19 cellular contexts compared by ENCODE assay signal in the genomic region with DNA sequence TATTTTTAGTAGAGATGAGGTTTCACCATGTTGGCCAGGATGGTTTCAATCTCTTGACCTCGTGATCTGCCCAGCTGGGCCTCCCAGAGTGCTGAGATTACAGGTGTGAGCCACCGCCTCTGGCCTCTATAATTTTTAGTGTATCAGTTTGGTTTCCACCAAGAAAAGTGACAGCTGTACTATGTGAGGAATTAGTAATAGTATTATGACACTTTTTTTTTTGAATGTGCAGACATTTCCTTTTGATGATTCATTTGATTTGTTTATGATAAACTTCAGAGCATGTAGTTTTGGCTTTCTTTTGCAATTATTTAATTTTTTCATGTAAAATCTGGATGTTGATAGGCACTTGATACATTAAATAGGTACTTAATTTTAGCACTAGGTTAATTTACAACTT.
DNase-seq lines count a peak whose midpoint lies in the region; ATAC-seq lines count a peak whose summit lies in the region.
"Had no signal": no experiment of that assay in that cellular context is flagged by ENCODE, and none has a peak within 500 bp of the region (broad histone marks: within the 10 kb centered on the region; RNA-seq: fewer than 3 reads in every experiment).

No MANE protein-coding gene starts in this region.

- ATAC-seq in natural killer cell treated with Interleukin-12 subunit alpha and Interleukin-12 subunit beta and Interleukin-15 and Interleukin-18, amount 100 ng/mL, for 72 hours: peak; percentile 73 to 83
- ATAC-seq: left lung, Right ventricle myocardium inferior had no signal

- H3K9me3 Mint-ChIP-seq in activated naive CD8-positive, alpha-beta T cell treated with anti-CD3 and anti-CD28 coated beads for 36 hours: peaks cover 13% of the 10 kb centered on the region
- H3K9me3 Mint-ChIP-seq in natural killer cell treated with Interleukin-12 subunit alpha and Interleukin-12 subunit beta and Interleukin-15 and Interleukin-18, amount 100 ng/mL, for 72 hours: peaks cover 8% of the 10 kb centered on the region

- no peak overlapping the region for H3K4me3 Mint-ChIP-seq in activated naive CD8-positive, alpha-beta T cell treated with anti-CD3 and anti-CD28 coated beads for 36 hours
- H3K4me3 Mint-ChIP-seq in natural killer cell treated with Interleukin-12 subunit alpha and Interleukin-12 subunit beta and Interleukin-15 and Interleukin-18, amount 100 ng/mL, for 72 hours: peak overlapping the region; percentile 6
- H3K4me3 Mint-ChIP-seq: B cell, neural progenitor cell had no signal

- in situ Hi-C loops in G401 (cut with HindIII; ENCODE audit: low sequenced_read_pairs): no loop called here

- H3K4me1 Mint-ChIP-seq in activated naive CD8-positive, alpha-beta T cell treated with anti-CD3 and anti-CD28 coated beads for 36 hours: peaks cover 41% of the 10 kb centered on the region
- peaks cover 40% of the 10 kb centered on the region in 2 donors for H3K4me1 Mint-ChIP-seq in natural killer cell treated with Interleukin-12 subunit alpha and Interleukin-12 subunit beta and Interleukin-15 and Interleukin-18, amount 100 ng/mL, for 72 hours (ENCODE audit: low read depth in 2 of 2)

- peak; percentile 29 for DNase-seq in activated CD4-positive, alpha-beta T cell treated with anti-CD3 and anti-CD28 coated beads for 48 hours
- DNase-seq in activated CD4-positive, alpha-beta T cell treated with anti-CD3 and anti-CD28 coated beads, Interleukin-2, amount 50 U/mL, for 4 hours: no peak
- peak; percentile 55 for DNase-seq in ELR (ENCODE audit: low read depth)
- peak; percentile 8 for DNase-seq in activated naive CD8-positive, alpha-beta T cell treated with anti-CD3 and anti-CD28 coated beads for 36 hours
- DNase-seq in natural killer cell treated with Interleukin-12 subunit alpha and Interleukin-12 subunit beta and Interleukin-15 and Interleukin-18, amount 100 ng/mL, for 72 hours (ENCODE audit: low spot score): no peak
- no peak for DNase-seq in hypothalamus (lab: John Stamatoyannopoulos, UW)
- no peak for DNase-seq in NCI-H446 treated with DMSO at 0.1 percent for 48 hours (lab: John Stamatoyannopoulos, UW)
- DNase-seq in G401 (ENCODE audit: low spot score): no peak
- DNase-seq: activated CD8-positive, alpha-beta memory T cell treated with anti-CD3 and anti-CD28 coated beads, Interleukin-2, amount 50 U/mL, for 4 hours; head of caudate nucleus; left lung; midbrain; NCI-H1105 treated with DMSO at 0.1 percent for 48 hours; NCI-H2107; NCI-H524 treated with DMSO at 0.1 percent for 48 hours; sigmoid colon had no signal

- H3K36me3 Mint-ChIP-seq in activated naive CD8-positive, alpha-beta T cell treated with anti-CD3 and anti-CD28 coated beads for 36 hours: peaks cover 36% of the 10 kb centered on the region
- peaks cover 16% of the 10 kb centered on the region for H3K36me3 Mint-ChIP-seq in natural killer cell treated with Interleukin-12 subunit alpha and Interleukin-12 subunit beta and Interleukin-15 and Interleukin-18, amount 100 ng/mL, for 72 hours

- peak overlapping the region; percentile 36 for H3K27ac Mint-ChIP-seq in activated naive CD8-positive, alpha-beta T cell treated with anti-CD3 and anti-CD28 coated beads for 36 hours
- peak overlapping the region; percentile 24 to 68 for H3K27ac Mint-ChIP-seq in natural killer cell treated with Interleukin-12 subunit alpha and Interleukin-12 subunit beta and Interleukin-15 and Interleukin-18, amount 100 ng/mL, for 72 hours
- H3K27ac Mint-ChIP-seq: B cell, neural progenitor cell had no signal

- H3K27me3 Mint-ChIP-seq in activated naive CD8-positive, alpha-beta T cell treated with anti-CD3 and anti-CD28 coated beads for 36 hours: no peaks in the 10 kb centered on the region
- H3K27me3 Mint-ChIP-seq in natural killer cell treated with Interleukin-12 subunit alpha and Interleukin-12 subunit beta and Interleukin-15 and Interleukin-18, amount 100 ng/mL, for 72 hours: no peaks in the 10 kb centered on the region
- H3K27me3 Mint-ChIP-seq: B cell had no signal

Comparison
In these comparisons a context has a peak if more than half of its experiments do, and no peak if none do; other contexts are left out.
1. DNase-seq: peak in activated CD4-positive, alpha-beta T cell treated with anti-CD3 and anti-CD28 coated beads for 48 hours (single experiment), ELR (single experiment) and activated naive CD8-positive, alpha-beta T cell treated with anti-CD3 and anti-CD28 coated beads for 36 hours (single experiment); none in activated CD4-positive, alpha-beta T cell treated with anti-CD3 and anti-CD28 coated beads, Interleukin-2, amount 50 U/mL, for 4 hours (0 of 2), natural killer cell treated with Interleukin-12 subunit alpha and Interleukin-12 subunit beta and Interleukin-15 and Interleukin-18, amount 100 ng/mL, for 72 hours (single experiment), hypothalamus (0 of 51), NCI-H446 treated with DMSO at 0.1 percent for 48 hours (single experiment) and G401 (single experiment).